Comparison of ENCODE assay signal across 2 cellular contexts in genomic region chr1:65688215-65688566, GRCh38.
"Had no signal": no experiment of that assay in that cellular context is flagged by ENCODE, and none has a peak within 500 bp of the region (broad histone marks: within the 10 kb centered on the region; RNA-seq: fewer than 3 reads in every experiment).

No MANE protein-coding gene starts in this region.

- H3K9me3 ChIP-seq: thoracic aorta had no signal

- H3K27ac ChIP-seq: thoracic aorta had no signal

- H3K4me3 ChIP-seq: lung, thoracic aorta had no signal

- H3K36me3 ChIP-seq: thoracic aorta had no signal
